ENCODE assay signal across 8 cellular contexts in the genomic region with DNA sequence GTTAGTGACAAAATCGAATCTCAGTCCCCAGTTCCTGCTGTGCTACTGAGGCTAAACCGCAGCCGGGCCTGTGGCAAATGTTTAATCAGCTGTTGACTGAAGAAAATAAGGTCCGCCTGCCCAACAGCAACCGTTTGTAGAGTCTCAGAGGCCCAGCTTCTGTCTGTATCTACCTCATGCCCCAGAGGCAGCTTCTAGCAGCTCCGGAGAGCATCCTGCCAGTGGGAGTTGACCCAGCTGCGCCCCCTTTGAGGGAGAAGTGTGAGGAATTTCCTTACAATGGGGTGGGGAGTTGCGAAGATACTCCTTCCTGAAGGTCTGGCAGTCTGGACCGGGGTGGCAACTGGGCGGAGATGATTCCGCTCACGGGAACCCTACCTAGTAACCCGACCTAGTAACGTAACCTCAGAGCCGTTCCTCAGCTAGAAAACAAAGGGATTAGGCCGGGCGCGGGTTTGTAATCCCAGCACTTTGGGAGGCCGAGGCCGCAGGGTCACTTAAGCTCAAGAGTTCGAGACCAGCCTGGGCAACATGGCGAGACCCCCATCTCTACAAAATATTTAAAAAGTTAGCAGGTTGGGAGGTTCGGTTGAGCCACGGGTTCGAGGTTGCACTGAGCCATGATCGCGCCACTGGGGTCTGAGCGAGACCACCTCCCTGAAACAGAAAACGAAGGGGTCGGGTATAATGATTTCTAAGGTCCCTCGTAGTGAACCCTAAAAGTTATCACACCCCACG. TPM values are rescaled to one million over a fixed set of nuclear protein-coding genes. Genes with fewer than 3 reads are reported as not detected.
A peak's percentile ranks its signal among the peaks of the same experiment; 100 is the strongest.
DNase-seq lines count a peak whose midpoint lies in the region; ATAC-seq and TF ChIP-seq lines count a peak whose summit lies in the region.

No MANE protein-coding gene starts in this region.

- peak overlapping the region; percentile 81 for H3K27ac ChIP-seq in IMR-90 (ENCODE audit: insufficient read depth, low read length)
- peak overlapping the region; percentile 31 for H3K27ac ChIP-seq in PC-9
- H3K27ac ChIP-seq in adrenal gland, result peak overlapping the region; percentile 71 to 94 (median 88)
- peak overlapping the region; percentile 97 for H3K27ac ChIP-seq in left ventricle myocardium inferior (replicated peaks)

- no peaks in the 10 kb centered on the region for H3K9me2 ChIP-seq in PC-9 (ENCODE audit: insufficient read depth)

- no peak overlapping the region for H2BK20ac ChIP-seq in IMR-90 (ENCODE audit: low read depth, low read length)

- H4K20me1 ChIP-seq in IMR-90 (ENCODE audit: insufficient read depth, low read length) (peaks cover 3% of the 10 kb centered on the region; the same call in 1 of the 2 replicates), PC-9 (ENCODE audit: insufficient read depth) (peaks cover 13% of the 10 kb centered on the region)

- ATAC-seq in IMR-90 (ENCODE audit: low read depth), result peak; percentile 3

- CTCF ChIA-PET in IMR-90 (lab: Yijun Ruan, JAX) (interaction anchor here (0.7 to 1.5 kb wide), 3 partner anchors 9 to 39 kb away, joined by 3 to 4 read pairs (median 3); no protein-coding TSS in a partner anchor), PC-9 (lab: Charles Lee) (interaction anchor here (0.7 kb wide), 1 partner anchor 1266 kb away, joined by 3 read pairs; no protein-coding TSS in a partner anchor)

- H3K9me3 ChIP-seq in IMR-90 (ENCODE audit: control insufficient read depth, insufficient read depth, low read length) (no peaks in the 10 kb centered on the region), PC-9 (ENCODE audit: insufficient read depth, low read depth) (no peaks in the 10 kb centered on the region), adrenal gland (replicated peaks in 1 of 3) (no peaks in the 10 kb centered on the region), left ventricle myocardium inferior (replicated peaks) (no peaks in the 10 kb centered on the region)

- peak overlapping the region; percentile 28; the same call in 1 of the 2 replicates for H3K18ac ChIP-seq in IMR-90 (ENCODE audit: low read depth, low read length)

- peak; percentile 23 for DNase-seq in stimulated activated CD4-positive, alpha-beta T cell treated with anti-CD3 and anti-CD28 coated beads, Interleukin-12 subunit alpha, Interleukin-12 subunit beta, amount 100 ng/mL, for 4 hours
- DNase-seq in stimulated activated CD4-positive, alpha-beta T cell treated with anti-CD3 and anti-CD28 coated beads, Interleukin-1b, Interleukin-23, amount 100 ng/mL, for 48 hours, result no peak
- DNase-seq in IMR-90, result peak; percentile 57
- peak; percentile 77 to 81 for DNase-seq in PC-9
- peak in 6 of 7 donors; percentile 49 to 85 (median 58) for DNase-seq in adrenal gland
- DNase-seq in left ventricle myocardium inferior, result peak; percentile 55
- peak; percentile 69 for DNase-seq in pons (ENCODE audit: low spot score)
- DNase-seq in posterior vena cava (ENCODE audit: low spot score), result no peak

- no peak for TF ChIP-seq RAD21 in IMR-90 (IDR thresholded peaks at IDR 0.05; ENCODE audit: low read length)

- H3K4me3 ChIP-seq in IMR-90 (ENCODE audit: insufficient read depth, low read depth, low read length) (peak overlapping the region; percentile 68), PC-9 (peak overlapping the region; percentile 89), adrenal gland (peak overlapping the region in 3 of 4 donors; percentile 82 to 97 (median 92)), left ventricle myocardium inferior (peak overlapping the region; percentile 95)

- peaks cover 62% of the 10 kb centered on the region for H3F3A ChIP-seq in PC-9 (ENCODE audit: insufficient read depth, low read depth)

- H4K8ac ChIP-seq in IMR-90 (ENCODE audit: low read depth in 2 of 2, low read length in 2 of 2), result peak overlapping the region; percentile 76 to 93

- H3K14ac ChIP-seq in IMR-90 (replicated peaks; ENCODE audit: low read depth, low read length), result peak overlapping the region; percentile 81

- H2BK15ac ChIP-seq in IMR-90 (ENCODE audit: low read depth, low read length), result no peak overlapping the region

- TF ChIP-seq POLR2A in IMR-90 (IDR thresholded peaks at IDR 0.05; ENCODE audit: low read depth, low read length) (no peak), adrenal gland (IDR thresholded peaks at IDR 0.05) (no peak)

- peaks cover 26 to 50% of the 10 kb centered on the region in 2 experiments for H3K79me1 ChIP-seq in IMR-90 (ENCODE audit: low read depth in 1 of 2, low read length in 2 of 2)

- H3K36me3 ChIP-seq in IMR-90 (ENCODE audit: control insufficient read depth, insufficient read depth, low read length) (peaks cover 11% of the 10 kb centered on the region), PC-9 (ENCODE audit: low read depth) (peaks cover 10% of the 10 kb centered on the region; the same call in 1 of the 2 replicates), adrenal gland (replicated peaks in 1 of 2) (peaks cover 0 to 14% of the 10 kb centered on the region in 2 donors), left ventricle myocardium inferior (peaks cover 10% of the 10 kb centered on the region)

- H3K4me2 ChIP-seq in IMR-90 (ENCODE audit: low read depth, low read length), result peak overlapping the region; percentile 78
- H3K4me2 ChIP-seq in PC-9, result peak overlapping the region; percentile 81

- H2BK120ac ChIP-seq in IMR-90 (ENCODE audit: low read depth, low read length), result peak overlapping the region; percentile 47; the same call in 1 of the 2 replicates

- peaks cover 16% of the 10 kb centered on the region; the same call in 1 of the 2 replicates for H3K9me1 ChIP-seq in IMR-90 (ENCODE audit: insufficient read depth, low read length)

- peak overlapping the region; percentile 77 for H2BK5ac ChIP-seq in IMR-90 (ENCODE audit: low read depth, low read length, poor library complexity, severe bottlenecking)

- H3K79me2 ChIP-seq in PC-9 (ENCODE audit: low read depth), result peaks cover 11% of the 10 kb centered on the region; the same call in 1 of the 2 replicates

- H3K27me3 ChIP-seq in IMR-90 (ENCODE audit: control insufficient read depth, insufficient read depth, low read length) (no peaks in the 10 kb centered on the region), PC-9 (ENCODE audit: insufficient read depth, low read depth) (no peaks in the 10 kb centered on the region), adrenal gland (no peaks in the 10 kb centered on the region), left ventricle myocardium inferior (ENCODE audit: low read depth) (no peaks in the 10 kb centered on the region)

- TF ChIP-seq CTCF in IMR-90 (conservative IDR thresholded peaks at IDR 0.05; ENCODE audit: low read depth, low read length) (peak; percentile 28), PC-9 (conservative IDR thresholded peaks at IDR 0.05) (no peak; the same call in 1 of the 2 replicates), adrenal gland (IDR thresholded peaks at IDR 0.05) (no peak), left ventricle myocardium inferior (IDR thresholded peaks at IDR 0.05; ENCODE audit: borderline replicate concordance) (peak; percentile 13)

- H3K4ac ChIP-seq in IMR-90 (ENCODE audit: low read depth, low read length), result peak overlapping the region; percentile 81

- dilution Hi-C loops in IMR-90 (cut with HindIII; ENCODE audit: low sequenced_read_pairs, unreplicated experiment), result no loop called here

- H2AFZ ChIP-seq in IMR-90 (replicated peaks; ENCODE audit: low read length, poor library complexity), result peak overlapping the region; percentile 90
- H2AFZ ChIP-seq in PC-9, result peak overlapping the region; percentile 94

- in situ Hi-C loops in IMR-90 (cut with MboI; ENCODE audit: low sequenced_read_pairs), result no loop called here

- peak overlapping the region; percentile 85 for H2AK9ac ChIP-seq in IMR-90 (replicated peaks; ENCODE audit: low read depth, low read length, poor library complexity)

- no TSS peak for BruUV-seq in IMR-90 (replicated peaks; lab: Mats Ljungman, UMichigan)
- BruUV-seq in PC-9 (replicated peaks; lab: Mats Ljungman, UMichigan), result TSS peak; percentile 96

- peak overlapping the region; percentile 77; the same call in 1 of the 2 replicates for H3K56ac ChIP-seq in IMR-90 (ENCODE audit: extremely low read depth, insufficient read depth, low read length)

- intact Hi-C loops in IMR-90 (cut with micrococcal nuclease), result loop anchor here (2.0 kb wide), 1 partner anchor 43 kb away; no protein-coding TSS in a partner anchor
- intact Hi-C loops in PC-9 (cut with micrococcal nuclease; ENCODE audit: unreplicated experiment), result loop anchor here (2.0 kb wide), 1 partner anchor 15 kb away; no protein-coding TSS in a partner anchor
- intact Hi-C loops in adrenal gland (cut with DNase I), result no loop called here
- intact Hi-C loops in left ventricle myocardium inferior (cut with micrococcal nuclease), result no loop called here
- intact Hi-C loops in posterior vena cava (cut with DNase I), result no loop called here

- H4K5ac ChIP-seq in IMR-90 (ENCODE audit: low read depth, low read length), result peak overlapping the region; percentile 70

- H3K4me1 ChIP-seq in IMR-90 (ENCODE audit: control insufficient read depth, insufficient read depth, low read length) (peaks cover 10% of the 10 kb centered on the region), PC-9 (replicated peaks; ENCODE audit: insufficient read depth) (peaks cover 22% of the 10 kb centered on the region), adrenal gland (replicated peaks in 1 of 2) (peaks cover 4 to 49% of the 10 kb centered on the region in 2 donors), left ventricle myocardium inferior (peaks cover 39% of the 10 kb centered on the region)

- H3K9ac ChIP-seq in IMR-90 (ENCODE audit: low read depth, low read length), result peak overlapping the region; percentile 70

- peak overlapping the region; percentile 36 for H4K91ac ChIP-seq in IMR-90 (ENCODE audit: insufficient read depth, low read depth, low read length)

- 13% methylated on average over 3 of the region's 32 CpGs; no CpG with 5 or more reads in 1 of the 2 experiments for WGBS in IMR-90 (ENCODE audit: extremely low coverage in 2 of 2, insufficient read length in 1 of 2), 2 experiments
- WGBS in adrenal gland, 4 donors, result 13 to 24% (median 16%) methylated on average over 28 to 32 of the region's 32 CpGs

- POLR2A ChIA-PET in IMR-90 (lab: Charles Lee; ENCODE audit: unreplicated experiment), result no interaction called here
- POLR2A ChIA-PET in PC-9 (lab: Charles Lee; ENCODE audit: unreplicated experiment), result interaction anchor here (0.6 to 1.1 kb wide), 6 partner anchors 10 to 849 kb away, joined by 3 to 8 read pairs (median 4); a partner anchor contains a TSS

- H3K23ac ChIP-seq in IMR-90 (ENCODE audit: low read depth, low read length), result peak overlapping the region; percentile 71; the same call in 1 of the 2 replicates

- 0 out of 2 replicates have a peak overlapping the region, but pooled peaks have one; percentile 2 for H2AK5ac ChIP-seq in IMR-90 (ENCODE audit: low read depth, low read length)

RNA-seq across cellular contexts. Expression of a gene that starts 0.8 kb away (rescaled TPM):
- total RNA-seq in IMR-90 (2012; rRNA removed) (1.4 TPM in 2 replicates), PC-9 (2021) (3.1 and 3.4 TPM in 2 replicates), adrenal gland (10 to 100 TPM in 1 of 8 donors, 1 to 10 TPM in 7; 3.2 to 13.9 (median 7.5) TPM), left ventricle myocardium inferior (3.1 TPM), posterior vena cava (1 to 10 TPM; 4.6 to 5.0 TPM)
- polyA plus RNA-seq in IMR-90 (2012; rRNA removed) (2.6 and 4.0 TPM in 2 replicates), adrenal gland (1 to 10 TPM in 2 of 3 donors, under 1 TPM in 1; 0.26 to 6.0 (median 3.0) TPM)
- 2.1 and 5.8 TPM in 2 replicates for polyA plus RNA-seq in IMR-90 (2012; cell fraction: cytosol; rRNA removed)
- 2.2 and 7.1 TPM in 2 replicates for polyA plus RNA-seq in IMR-90 (2012; cell fraction: nucleus; rRNA removed; ENCODE audit: low replicate concordance)

RNA-seq across cellular contexts. Expression of a gene that starts 9.7 kb away (rescaled TPM):
- total RNA-seq in IMR-90 (2012; rRNA removed) (19.4 and 20.6 TPM in 2 replicates), PC-9 (2021) (172 and 174 TPM in 2 replicates), adrenal gland (100 to 1,000 TPM; 153 to 294 (median 214) TPM), left ventricle myocardium inferior (110 TPM), posterior vena cava (10 to 100 TPM; 48.9 to 50.5 TPM)
- polyA plus RNA-seq in IMR-90 (2012; rRNA removed) (50.6 and 59.7 TPM in 2 replicates), adrenal gland (100 to 1,000 TPM in 1 of 3 donors, 10 to 100 TPM in 2; 69.0 to 140 (median 95.8) TPM)
- 56.1 and 62.3 TPM in 2 replicates for polyA plus RNA-seq in IMR-90 (2012; cell fraction: cytosol; rRNA removed)
- 76.7 and 123 TPM in 2 replicates for polyA plus RNA-seq in IMR-90 (2012; cell fraction: nucleus; rRNA removed; ENCODE audit: low replicate concordance)

RNA-seq across cellular contexts. Expression of a gene that starts 36.9 kb away (rescaled TPM):
- total RNA-seq in IMR-90 (2012; rRNA removed) (not detected in 2 replicates), PC-9 (2021) (not detected in 2 replicates), adrenal gland (1,000 to 10,000 TPM; 1,813 to 6,437 (median 3,715) TPM), left ventricle myocardium inferior (17.6 TPM), posterior vena cava (100 to 1,000 TPM; 123 to 153 TPM)
- polyA plus RNA-seq in IMR-90 (2012; rRNA removed) (1.4 and 1.6 TPM in 2 replicates), adrenal gland (1,000 to 10,000 TPM in 2 of 3 donors, 100 to 1,000 TPM in 1; 590 to 7,984 (median 3,445) TPM)
- 1.7 and 2.1 TPM in 2 replicates for polyA plus RNA-seq in IMR-90 (2012; cell fraction: cytosol; rRNA removed)
- 1.0 and 2.4 TPM in 2 replicates for polyA plus RNA-seq in IMR-90 (2012; cell fraction: nucleus; rRNA removed; ENCODE audit: low replicate concordance)

RNA-seq across cellular contexts. Expression of a gene that starts 54.9 kb away (rescaled TPM):
- total RNA-seq in IMR-90 (2012; rRNA removed), result not detected in 2 replicates
- not detected in 2 replicates for polyA plus RNA-seq in IMR-90 (2012; rRNA removed)
- polyA plus RNA-seq in IMR-90 (2012; cell fraction: cytosol; rRNA removed), result not detected in 2 replicates
- 0.02 TPM in 1 of 2 replicates, not detected in the other for polyA plus RNA-seq in IMR-90 (2012; cell fraction: nucleus; rRNA removed; ENCODE audit: low replicate concordance)
- 24.1 and 34.5 TPM in 2 replicates for total RNA-seq in PC-9 (2021)
- 10 to 100 TPM; 17.9 to 50.0 (median 37.1) TPM for total RNA-seq in adrenal gland
- polyA plus RNA-seq in adrenal gland, result 10 to 100 TPM in 2 of 3 donors, 1 to 10 TPM in 1; 6.6 to 16.9 (median 10.7) TPM
- total RNA-seq in left ventricle myocardium inferior, result 5.1 TPM
- total RNA-seq in posterior vena cava, result 1 to 10 TPM in 1 of 2 donors, under 1 TPM in 1; 1.00 to 1.7 TPM

RNA-seq across cellular contexts. Expression of a gene that starts 55.1 kb away (rescaled TPM):
- total RNA-seq in IMR-90 (2012; rRNA removed) (not detected in 2 replicates), PC-9 (2021) (34.8 and 42.3 TPM in 2 replicates), adrenal gland (1,000 to 10,000 TPM in 1 of 8 donors, 100 to 1,000 TPM in 6, 10 to 100 TPM in 1; 83.0 to 1,435 (median 309) TPM), left ventricle myocardium inferior (4.3 TPM), posterior vena cava (1 to 10 TPM; 2.2 to 2.6 TPM)
- polyA plus RNA-seq in IMR-90 (2012; rRNA removed) (0.06 and 0.07 TPM in 2 replicates), adrenal gland (10 to 100 TPM in 2 of 3 donors, 1 to 10 TPM in 1; 8.6 to 34.5 (median 33.6) TPM)
- polyA plus RNA-seq in IMR-90 (2012; cell fraction: cytosol; rRNA removed), result 0.07 TPM in 1 of 2 replicates, not detected in the other
- polyA plus RNA-seq in IMR-90 (2012; cell fraction: nucleus; rRNA removed; ENCODE audit: low replicate concordance), result not detected in 2 replicates

Comparison
In these comparisons a context has a peak if more than half of its experiments do, and no peak if none do; other contexts are left out.
1. DNase-seq: peak in stimulated activated CD4-positive, alpha-beta T cell treated with anti-CD3 and anti-CD28 coated beads, Interleukin-12 subunit alpha, Interleukin-12 subunit beta, amount 100 ng/mL, for 4 hours (single experiment), IMR-90 (single experiment), PC-9 (2 of 2), adrenal gland (6 of 7), left ventricle myocardium inferior (single experiment) and pons (single experiment); none in stimulated activated CD4-positive, alpha-beta T cell treated with anti-CD3 and anti-CD28 coated beads, Interleukin-1b, Interleukin-23, amount 100 ng/mL, for 48 hours (single experiment) and posterior vena cava (single experiment).
2. H3K27ac ChIP-seq: peak in every context shown above with its lines; median percentile 97 in left ventricle myocardium inferior; 88 in adrenal gland; 81 in IMR-90; 31 in PC-9.
3. CTCF ChIP-seq: peak in IMR-90 (single experiment) and left ventricle myocardium inferior (single experiment); none in PC-9 (single experiment) and adrenal gland (0 of 6).
4. RNA of a gene that starts 36.9 kb away (total RNA-seq): 1,813 to 6,437 TPM in adrenal gland, 123 to 153 TPM in posterior vena cava and 17.6 TPM in left ventricle myocardium inferior (single experiment); not detected in PC-9 and not detected in IMR-90; every median in the first group is over 10 times any median in the second.
5. intact Hi-C loops: an anchor here in IMR-90 (2.0 kb wide) and PC-9 (2.0 kb wide); none called in adrenal gland, left ventricle myocardium inferior and posterior vena cava.
6. Peak in every context shown above with its lines, with median percentiles within 50 percentile points of each other: H3K4me3 ChIP-seq.